8 cellular contexts compared by ENCODE assay signal in genomic region chr17:8123695-8124349, GRCh38.
DNase-seq lines count a peak whose midpoint lies in the region; ATAC-seq and TF ChIP-seq lines count a peak whose summit lies in the region.

Gene HES7 (minus strand): TSS chr17:8124106. CDS start chr17:8124084, 22 bp downstream.

- H3K9me3 ChIP-seq in iPS-18a (ENCODE audit: control insufficient read depth, low read depth, low read length) (no peaks in the 10 kb centered on the region), stomach smooth muscle (ENCODE audit: control insufficient read depth in 2 of 2, low read length in 2 of 2) (no peaks in the 10 kb centered on the region)

- DNase-seq in 8988T (peak; percentile 49), GM06990 (ENCODE audit: extremely low read depth, insufficient read length) (no peak), AG08395 (ENCODE audit: low spot score) (no peak)

- ATAC-seq in GM21737 (IDR thresholded peaks at IDR 0.05; ENCODE audit: unreplicated experiment) (no peak), HG03460 (IDR thresholded peaks at IDR 0.05; ENCODE audit: unreplicated experiment) (no peak)

- H3K27me3 ChIP-seq in GM06990 (replicated peaks; ENCODE audit: control insufficient read depth, insufficient read depth, low read length) (no peaks in the 10 kb centered on the region), iPS-18a (ENCODE audit: control insufficient read depth, insufficient read depth, low read length) (peaks cover 66% of the 10 kb centered on the region), stomach smooth muscle (ENCODE audit: control insufficient read depth in 1 of 2, insufficient read depth in 2 of 2, low read length in 2 of 2) (peaks cover 46 to 53% of the 10 kb centered on the region in 2 donors)

- H3K27ac ChIP-seq in iPS-18a (ENCODE audit: low read length) = no peak within 1 kb of the TSS
- no peak within 1 kb of the TSS for H3K27ac ChIP-seq in stomach smooth muscle (ENCODE audit: low read length)

- H3K4me3 ChIP-seq in GM06990 (replicated peaks; ENCODE audit: low read depth, low read length) = peak within 1 kb of the TSS; percentile 68
- H3K4me3 ChIP-seq in WI38 (ENCODE audit: low read depth, low read length) = peak within 1 kb of the TSS; percentile 70
- peak within 1 kb of the TSS; percentile 79 for H3K4me3 ChIP-seq in iPS-18a (ENCODE audit: low read length)
- peak within 1 kb of the TSS; percentile 61 to 86 for H3K4me3 ChIP-seq in stomach smooth muscle (ENCODE audit: low read length in 2 of 2)

- H3K4me1 ChIP-seq in iPS-18a (ENCODE audit: control insufficient read depth, low read depth, low read length) (peaks cover 11% of the 10 kb centered on the region), stomach smooth muscle (ENCODE audit: control insufficient read depth, insufficient read depth, low read length) (peaks cover 60% of the 10 kb centered on the region)

- TF ChIP-seq CTCF in GM06990 (IDR thresholded peaks at IDR 0.05; ENCODE audit: insufficient read depth, low read length, poor library complexity, severe bottlenecking) (no peak), WI38 (IDR thresholded peaks at IDR 0.05; ENCODE audit: low read depth, low read length) (no peak)

- H3K9ac ChIP-seq in iPS-18a (ENCODE audit: low read length) (no peak within 1 kb of the TSS), stomach smooth muscle (ENCODE audit: low read length in 2 of 2) (no peak within 1 kb of the TSS)

- H3K36me3 ChIP-seq in GM06990 (ENCODE audit: control insufficient read depth, insufficient read depth, low read length) = no peaks in the 10 kb centered on the region
- no peaks in the 10 kb centered on the region for H3K36me3 ChIP-seq in iPS-18a (ENCODE audit: control insufficient read depth, low read depth, low read length)
- no peaks in the 10 kb centered on the region for H3K36me3 ChIP-seq in stomach smooth muscle (ENCODE audit: control insufficient read depth in 2 of 2, insufficient read depth in 2 of 2, low read length in 2 of 2)
